Comparison of ENCODE assay signal across 8 cellular contexts in genomic region chr11:46369458-46370152, GRCh38. TPM values are rescaled to one million over a fixed set of nuclear protein-coding genes. Genes with fewer than 3 reads are reported as not detected.
DNase-seq lines count a peak whose midpoint lies in the region; ATAC-seq, FAIRE-seq and TF ChIP-seq lines count a peak whose summit lies in the region.

No MANE protein-coding gene starts in this region.

- RAD21 ChIA-PET in GM12878 (lab: Charles Lee; ENCODE audit: unreplicated experiment) = interaction anchor here (1.0 to 2.3 kb wide), 4 partner anchors 14 to 152 kb away, joined by 3 to 11 read pairs (median 6); no protein-coding TSS in a partner anchor

- no peaks in the 10 kb centered on the region for H3F3A ChIP-seq in SU-DHL-6 (ENCODE audit: insufficient read depth)

- no peak overlapping the region for H3K4me3 ChIP-seq in AG10803 (ENCODE audit: low read length)
- no peak overlapping the region for H3K4me3 ChIP-seq in SU-DHL-6 (ENCODE audit: insufficient read depth, low read length, poor library complexity, severe bottlenecking)
- H3K4me3 ChIP-seq in GM12878 = no peak overlapping the region
- H3K4me3 ChIP-seq in kidney (ENCODE audit: low read length in 2 of 2) = no peak overlapping the region

- H3K27ac ChIP-seq in SU-DHL-6 (ENCODE audit: low read depth, low read length) (no peak overlapping the region), GM12878 (ENCODE audit: control insufficient read depth, insufficient read depth) (no peak overlapping the region), kidney (ENCODE audit: low read depth in 2 of 2, low read length in 2 of 2) (no peak overlapping the region)

- POLR2A ChIA-PET in GM12878 (lab: Charles Lee) = no interaction called here

- CTCF ChIA-PET in GM12878 (lab: Yijun Ruan, JAX) = interaction anchor here (1.0 to 15.2 kb wide), 5 partner anchors 14 to 58 kb away, joined by 3 to 423 read pairs (median 4); partner anchors contain the start of gene DGKZ

- DNase-seq in AG10803 (ENCODE audit: low read depth) (peak; percentile 68), GM12878 (ENCODE audit: low read depth, low spot score) (no peak), kidney (peak; percentile 84)
- peak; percentile 52 for DNase-seq in stimulated activated naive CD4-positive, alpha-beta T cell treated with Interleukin-2 at 50 U/mL for 16 hours (lab: John Stamatoyannopoulos, UW)

- H3K27me3 ChIP-seq in SU-DHL-6 (ENCODE audit: low read length) (no peaks in the 10 kb centered on the region), GM12878 (replicated peaks in 1 of 2; ENCODE audit: control insufficient read depth in 2 of 2, insufficient read depth in 2 of 2, low read length in 1 of 2) (no peaks in the 10 kb centered on the region)

- WGBS in GM12878 (ENCODE audit: insufficient coverage, insufficient replicate concordance, low lambda C conversion rate, missing lambda C conversion rate) = 60% methylated on average over 25 of the region's 25 CpGs

- H2AFZ ChIP-seq in SU-DHL-6 (ENCODE audit: low read depth, low read length, severe bottlenecking) (no peak overlapping the region), GM12878 (ENCODE audit: control insufficient read depth, low read depth, low read length) (no peak overlapping the region)

- TF ChIP-seq RAD21 in Ishikawa (IDR thresholded peaks at IDR 0.05; ENCODE audit: low read depth) (peak; percentile 58; the same call in 1 of the 2 replicates), GM12878 (IDR thresholded peaks at IDR 0.05; ENCODE audit: insufficient read depth, low read depth, low read length) (peak; percentile 59)

- intact Hi-C loops in GM12878 (cut with micrococcal nuclease; ENCODE audit: unreplicated experiment) (loop anchor here (5.0 kb wide), 1 partner anchor 132 kb away; no protein-coding TSS in a partner anchor), kidney (cut with DNase I) (no loop called here)

- no peak for TF ChIP-seq EP300 in Ishikawa (IDR thresholded peaks at IDR 0.05; ENCODE audit: borderline replicate concordance)
- TF ChIP-seq EP300 in GM12878 (IDR thresholded peaks at IDR 0.05; ENCODE audit: borderline replicate concordance in 1 of 2, control insufficient read depth in 1 of 2, low read depth in 2 of 2, low read length in 2 of 2) = no peak

- SMC1A ChIA-PET in GM12878 (lab: Charles Lee; ENCODE audit: uncharacterized antibody, unreplicated experiment) = interaction anchor here (0.8 to 5.5 kb wide), 2 partner anchors 18 to 121 kb away, joined by 3 to 32 read pairs; no protein-coding TSS in a partner anchor

- no TSS peak for BruUV-seq in GM12878 (replicated peaks; lab: Mats Ljungman, UMichigan)

- TF ChIP-seq POLR2A in GM18505 (IDR thresholded peaks at IDR 0.05; ENCODE audit: borderline replicate concordance, extremely low read depth, insufficient read depth, insufficient read length) = no peak
- no peak for TF ChIP-seq POLR2A in GM12878 (IDR thresholded peaks at IDR 0.05; ENCODE audit: low read depth, low read length)

- no peaks in the 10 kb centered on the region for H3K9me2 ChIP-seq in SU-DHL-6 (replicated peaks; ENCODE audit: insufficient read depth, low read length)

- peak; percentile 89 for TF ChIP-seq CTCF in AG10803 (conservative IDR thresholded peaks at IDR 0.05; ENCODE audit: low read length)
- peak; percentile 54 for TF ChIP-seq CTCF in SU-DHL-6 (IDR thresholded peaks at IDR 0.05; ENCODE audit: insufficient read depth, low read length, poor library complexity, severe bottlenecking)
- TF ChIP-seq CTCF in GM12878 (IDR thresholded peaks at IDR 0.05 in 2 of 3, conservative IDR thresholded peaks at IDR 0.05 in 1 of 3; ENCODE audit: control insufficient read depth in 2 of 3, extremely low read depth in 1 of 3, insufficient read depth in 1 of 3, low read depth in 3 of 3, low read length in 3 of 3) = peak; percentile 78 to 96 (median 95)
- peak; percentile 64 for TF ChIP-seq CTCF in kidney (IDR thresholded peaks at IDR 0.05; ENCODE audit: borderline replicate concordance, extremely low read depth, insufficient read depth)

- H3K4me2 ChIP-seq in SU-DHL-6 (ENCODE audit: low read depth, low read length, poor library complexity, severe bottlenecking) = no peak overlapping the region
- H3K4me2 ChIP-seq in GM12878 (ENCODE audit: control insufficient read depth, insufficient read depth) = no peak overlapping the region

- H4K20me1 ChIP-seq in SU-DHL-6 (ENCODE audit: low read depth, low read length) (no peaks in the 10 kb centered on the region), GM12878 (ENCODE audit: control insufficient read depth, insufficient read depth) (no peaks in the 10 kb centered on the region)

- no peak overlapping the region for H3K9ac ChIP-seq in SU-DHL-6 (ENCODE audit: low read length)
- no peak overlapping the region for H3K9ac ChIP-seq in GM12878 (ENCODE audit: control insufficient read depth, insufficient read depth, low read length)
- H3K9ac ChIP-seq in kidney (ENCODE audit: low read length in 2 of 2) = no peak overlapping the region

- H3K36me3 ChIP-seq in SU-DHL-6 (ENCODE audit: low read length) (no peaks in the 10 kb centered on the region), GM12878 (ENCODE audit: control insufficient read depth in 2 of 2, insufficient read depth in 2 of 2, low read length in 1 of 2) (peaks cover 9 to 28% of the 10 kb centered on the region in 2 experiments; a peak in 3 of 4 replicates), kidney (ENCODE audit: control insufficient read depth in 1 of 2, insufficient read depth in 2 of 2, low read length in 2 of 2) (peaks cover 7 to 9% of the 10 kb centered on the region in 2 donors)

- no peaks in the 10 kb centered on the region for H3K79me2 ChIP-seq in SU-DHL-6 (ENCODE audit: insufficient read depth, low read length)
- no peaks in the 10 kb centered on the region; the same call in 1 of the 2 replicates for H3K79me2 ChIP-seq in GM12878 (ENCODE audit: control insufficient read depth, insufficient read depth, low read length)

- H3K9me3 ChIP-seq in SU-DHL-6 (ENCODE audit: insufficient read depth, low read length) = no peaks in the 10 kb centered on the region
- H3K9me3 ChIP-seq in GM12878 (replicated peaks; ENCODE audit: control insufficient read depth, insufficient read depth, low read length) = no peaks in the 10 kb centered on the region
- no peaks in the 10 kb centered on the region for H3K9me3 ChIP-seq in kidney (ENCODE audit: control insufficient read depth in 1 of 2, low read length in 2 of 2)

- ATAC-seq in GM18505 (IDR thresholded peaks at IDR 0.05; ENCODE audit: unreplicated experiment) (peak; percentile 56), GM12878 (peak; percentile 88), HG02571 (IDR thresholded peaks at IDR 0.05; ENCODE audit: unreplicated experiment) (no peak)

- FAIRE-seq in GM12878 (lab: Jason Lieb, UNC) (peak; percentile 69), kidney (lab: Jason Lieb, UNC) (no peak)

- in situ Hi-C loops in GM12878 (cut with MboI) = no loop called here

- H3K4me1 ChIP-seq in GM12878 (ENCODE audit: control insufficient read depth, insufficient read depth, low read length) (no peaks in the 10 kb centered on the region), kidney (ENCODE audit: control insufficient read depth in 1 of 2, insufficient read depth in 1 of 2, low read depth in 1 of 2, low read length in 2 of 2) (peaks cover 0 to 5% of the 10 kb centered on the region in 2 donors)

RNA-seq across cellular contexts. Expression of gene MDK, which starts 11.9 kb away (rescaled TPM):
- 9.0 and 12.6 TPM in 2 replicates for total RNA-seq in GM12878 (2013; cell fraction: nucleolus; rRNA removed)
- total RNA-seq in GM12878 (2014; rRNA removed) (6.9 and 8.5 TPM in 2 replicates), GM12878 (2014; rRNA removed; fragmentation: Illumina TruSeq; extraction: Trizol) (4.7 and 5.5 TPM in 2 replicates), GM12878 (2021) (11.2 and 12.8 TPM in 2 replicates), kidney (38.3 TPM)
- polyA plus RNA-seq in GM12878 (2011; ENCODE audit: low read depth) = 7.4 TPM
- polyA plus RNA-seq in GM12878 (2011; rRNA removed) (2.6 and 3.8 TPM in 2 replicates), GM12878 (2014; fragmentation: Illumina TruSeq; extraction: Trizol) (3.0 and 12.3 TPM in 2 replicates), GM12878 (2014; fragmentation: Nextera tagmentation; extraction: Ambion mirVana) (1 to 10 TPM in 1 of 2 experiments, under 1 TPM in 1; 0.77 to 2.3 TPM), GM12878 (2014; rRNA removed) (12.6 and 17.8 TPM in 2 replicates), GM12878 (2016; fragmentation: Nextera tagmentation; extraction: Ambion mirVana) (10 to 100 TPM; 11.8 to 13.7 TPM), kidney (ENCODE audit: insufficient read depth, low read depth, low replicate concordance) (26.3 TPM)
- polyA plus RNA-seq in GM12878 (2011; cell fraction: cytosol; rRNA removed) = 9.0 and 10.2 TPM in 2 replicates
- 4.6 and 4.7 TPM in 2 replicates for polyA plus RNA-seq in GM12878 (2011; cell fraction: nucleus; rRNA removed)
- polyA plus RNA-seq in GM12878 (2012) = 6.1 and 9.0 TPM in 2 replicates
- polyA minus RNA-seq in GM12878 (2011; rRNA and poly(A)+ RNA removed) = 1.4 and 1.5 TPM in 2 replicates
- polyA minus RNA-seq in GM12878 (2011; cell fraction: cytosol; rRNA and poly(A)+ RNA removed) = 2.5 TPM in 1 of 2 replicates, not detected in the other
- polyA minus RNA-seq in GM12878 (2011; cell fraction: nucleus; rRNA and poly(A)+ RNA removed) = 0.48 and 1.3 TPM in 2 replicates

RNA-seq across cellular contexts. Expression of gene CHRM4, which starts 22.0 kb away (rescaled TPM):
- not detected in 2 replicates for total RNA-seq in GM12878 (2013; cell fraction: nucleolus; rRNA removed)
- total RNA-seq in GM12878 (2014; rRNA removed) (0.23 TPM in 1 of 2 replicates, not detected in the other), GM12878 (2014; rRNA removed; fragmentation: Illumina TruSeq; extraction: Trizol) (not detected in 2 replicates), GM12878 (2021) (0.13 TPM in 1 of 2 replicates, not detected in the other), kidney (0.16 TPM)
- polyA plus RNA-seq in GM12878 (2011; ENCODE audit: low read depth) = 0.17 TPM
- polyA plus RNA-seq in GM12878 (2011; rRNA removed) (not detected in 2 replicates), GM12878 (2014; fragmentation: Illumina TruSeq; extraction: Trizol) (0.12 TPM in 1 of 2 replicates, not detected in the other), GM12878 (2014; fragmentation: Nextera tagmentation; extraction: Ambion mirVana) (not detected), GM12878 (2014; rRNA removed) (not detected in 2 replicates), GM12878 (2016; fragmentation: Nextera tagmentation; extraction: Ambion mirVana) (not detected), kidney (ENCODE audit: insufficient read depth, low read depth, low replicate concordance) (not detected)
- polyA plus RNA-seq in GM12878 (2011; cell fraction: cytosol; rRNA removed) = 0.04 and 0.05 TPM in 2 replicates
- 0.13 TPM in 1 of 2 replicates, not detected in the other for polyA plus RNA-seq in GM12878 (2011; cell fraction: nucleus; rRNA removed)
- 0.11 and 0.16 TPM in 2 replicates for polyA plus RNA-seq in GM12878 (2012)
- not detected in 2 replicates for polyA minus RNA-seq in GM12878 (2011; rRNA and poly(A)+ RNA removed)
- polyA minus RNA-seq in GM12878 (2011; cell fraction: cytosol; rRNA and poly(A)+ RNA removed) = not detected in 2 replicates
- polyA minus RNA-seq in GM12878 (2011; cell fraction: nucleus; rRNA and poly(A)+ RNA removed) = not detected in 2 replicates

RNA-seq across cellular contexts. Expression of gene DGKZ, which starts 22.3 kb away (rescaled TPM):
- total RNA-seq in GM12878 (2013; cell fraction: nucleolus; rRNA removed) = 125 and 130 TPM in 2 replicates
- total RNA-seq in GM12878 (2014; rRNA removed) (59.0 and 67.4 TPM in 2 replicates), GM12878 (2014; rRNA removed; fragmentation: Illumina TruSeq; extraction: Trizol) (17.5 and 22.3 TPM in 2 replicates), GM12878 (2021) (69.3 and 78.4 TPM in 2 replicates), kidney (50.6 TPM)
- 16.5 TPM for polyA plus RNA-seq in GM12878 (2011; ENCODE audit: low read depth)
- polyA plus RNA-seq in GM12878 (2011; rRNA removed) (16.5 and 35.2 TPM in 2 replicates), GM12878 (2014; fragmentation: Illumina TruSeq; extraction: Trizol) (8.3 and 29.0 TPM in 2 replicates), GM12878 (2014; fragmentation: Nextera tagmentation; extraction: Ambion mirVana) (1 to 10 TPM in 1 of 2 experiments, under 1 TPM in 1; 0.50 to 1.6 TPM), GM12878 (2014; rRNA removed) (68.4 and 78.5 TPM in 2 replicates), GM12878 (2016; fragmentation: Nextera tagmentation; extraction: Ambion mirVana) (10 to 100 TPM; 43.7 to 44.6 TPM), kidney (ENCODE audit: insufficient read depth, low read depth, low replicate concordance) (48.5 TPM)
- 68.4 and 86.8 TPM in 2 replicates for polyA plus RNA-seq in GM12878 (2011; cell fraction: cytosol; rRNA removed)
- 403 and 444 TPM in 2 replicates for polyA plus RNA-seq in GM12878 (2011; cell fraction: nucleus; rRNA removed)
- polyA plus RNA-seq in GM12878 (2012) = 43.3 and 52.1 TPM in 2 replicates
- 36.9 and 81.4 TPM in 2 replicates for polyA minus RNA-seq in GM12878 (2011; rRNA and poly(A)+ RNA removed)
- polyA minus RNA-seq in GM12878 (2011; cell fraction: cytosol; rRNA and poly(A)+ RNA removed) = 26.5 and 41.5 TPM in 2 replicates
- polyA minus RNA-seq in GM12878 (2011; cell fraction: nucleus; rRNA and poly(A)+ RNA removed) = 67.3 and 115 TPM in 2 replicates
